8 cellular contexts compared by ENCODE assay signal in the genomic region with DNA sequence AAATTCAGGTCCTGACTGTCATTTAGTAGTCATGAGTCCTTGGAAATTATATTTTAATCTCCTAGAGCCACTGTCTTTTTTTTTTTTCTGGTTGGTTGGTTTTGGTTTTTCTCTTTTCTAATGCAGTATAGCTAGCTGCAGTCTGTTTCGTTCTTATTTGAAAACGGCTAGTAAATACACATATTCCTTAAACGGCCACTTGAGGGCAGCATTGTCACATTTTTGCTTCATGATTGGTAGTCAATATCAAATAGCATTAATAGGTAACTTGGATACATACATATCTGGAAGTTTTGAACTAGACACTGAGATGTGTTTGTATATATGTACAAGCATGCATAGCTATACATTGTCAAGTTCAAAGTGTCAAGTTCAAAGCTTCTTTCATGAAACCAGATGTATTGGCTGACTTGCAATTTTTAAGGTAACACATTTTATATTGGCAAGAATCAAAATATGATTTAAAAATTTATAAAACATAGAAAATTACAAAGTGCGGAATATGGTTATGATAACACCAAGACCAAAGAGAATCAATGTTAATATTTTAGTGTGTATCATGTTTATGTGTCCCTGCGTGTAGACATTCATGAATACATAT. TPM values are rescaled to one million over a fixed set of nuclear protein-coding genes. Genes with fewer than 3 reads are reported as not detected.
DNase-seq lines count a peak whose midpoint lies in the region; ATAC-seq and TF ChIP-seq lines count a peak whose summit lies in the region.

No MANE protein-coding gene starts in this region.

- CTCF ChIA-PET in BJ (lab: Yijun Ruan, JAX): interaction anchor here (0.6 to 1.1 kb wide), 5 partner anchors 8 to 1420 kb away, joined by 3 to 4 read pairs (median 3); no protein-coding TSS in a partner anchor

- POLR2A ChIA-PET in BJ (lab: Charles Lee): interaction anchor here (0.6 kb wide), 1 partner anchor 1146 kb away, joined by 11 read pairs; no protein-coding TSS in a partner anchor

- H3K36me3 ChIP-seq in BJ (ENCODE audit: control insufficient read depth, insufficient read depth, low read length): no peaks in the 10 kb centered on the region
- H3K36me3 ChIP-seq in GM23248 (ENCODE audit: low read depth): no peaks in the 10 kb centered on the region

- H3K4me2 ChIP-seq in GM23248 (ENCODE audit: unreplicated experiment): no peak overlapping the region

- H3K27me3 ChIP-seq in BJ (ENCODE audit: control insufficient read depth, insufficient read depth, low read length) (no peaks in the 10 kb centered on the region), GM23248 (replicated peaks; ENCODE audit: insufficient read depth) (no peaks in the 10 kb centered on the region)

- no peak overlapping the region for H3K4me3 ChIP-seq in BJ (ENCODE audit: low read depth, low read length)
- 0 out of 2 replicates have a peak overlapping the region, but pooled peaks have one; percentile 16 for H3K4me3 ChIP-seq in GM23248

- H2AFZ ChIP-seq in GM23248: peak overlapping the region; percentile 16; the same call in 1 of the 2 replicates

- peak; percentile 4 for DNase-seq in BJ (ENCODE audit: low read depth)
- DNase-seq in GM23248: peak; percentile 53
- peak; percentile 60 for DNase-seq in NCI-H2196 (lab: John Stamatoyannopoulos, UW; ENCODE audit: unreplicated experiment)
- peak; percentile 71 for DNase-seq in activated CD4-positive, alpha-beta T cell treated with anti-CD3 and anti-CD28 coated beads for 48 hours
- peak; percentile 47 for DNase-seq in fibroblast of gingiva (ENCODE audit: low read depth)
- DNase-seq in pons (ENCODE audit: low spot score): peak; percentile 85

- H3F3A ChIP-seq in GM23248 (ENCODE audit: insufficient read depth): no peaks in the 10 kb centered on the region

- H4K20me1 ChIP-seq in GM23248 (ENCODE audit: insufficient read depth): no peaks in the 10 kb centered on the region

- in situ Hi-C loops in GM23248 (cut with MboI): no loop called here

- WGBS in GM23248 (ENCODE audit: low coverage in 1 of 2, low lambda C conversion rate in 2 of 2, missing lambda C conversion rate in 2 of 2), 2 experiments: 14 to 21% methylated on average over 5 of the region's 5 CpGs

- H3K9ac ChIP-seq in GM23248: no peak overlapping the region

- no peaks in the 10 kb centered on the region for H3K79me2 ChIP-seq in GM23248 (ENCODE audit: insufficient read depth)

- no peak for ATAC-seq in HG02870 (IDR thresholded peaks at IDR 0.05; ENCODE audit: unreplicated experiment)
- ATAC-seq in GM21423 (IDR thresholded peaks at IDR 0.05; ENCODE audit: unreplicated experiment): no peak

- H3K4me1 ChIP-seq in GM23248 (ENCODE audit: insufficient read depth): no peaks in the 10 kb centered on the region; the same call in 1 of the 2 replicates

- peak; percentile 54 for TF ChIP-seq CTCF in BJ (IDR thresholded peaks at IDR 0.05; ENCODE audit: insufficient read depth, low read depth, low read length)

- H3K9me2 ChIP-seq in GM23248 (ENCODE audit: insufficient read depth): no peaks in the 10 kb centered on the region

- no peaks in the 10 kb centered on the region for H3K9me3 ChIP-seq in GM23248 (ENCODE audit: low read depth)

- H3K27ac ChIP-seq in GM23248: no peak overlapping the region

RNA-seq across cellular contexts. Expression of a gene that starts 22.5 kb away (rescaled TPM):
- polyA plus RNA-seq in BJ (2011; rRNA removed) (0.25 and 0.40 TPM in 2 replicates), GM23248 (2016; fragmentation: Nextera tagmentation; extraction: Ambion mirVana) (0.24 and 0.29 TPM in 2 replicates)
- polyA minus RNA-seq in BJ (2011; rRNA and poly(A)+ RNA removed): 0.57 TPM in 1 of 2 replicates, not detected in the other
- 0.22 and 0.25 TPM in 2 replicates for total RNA-seq in GM23248 (2014; rRNA removed; shearing (Covaris generic))

Comparison
In these comparisons a context has a peak if more than half of its experiments do, and no peak if none do; other contexts are left out.
1. DNase-seq: peak in every context shown above with its lines; median percentile 85 in pons; 71 in activated CD4-positive, alpha-beta T cell treated with anti-CD3 and anti-CD28 coated beads for 48 hours; 60 in NCI-H2196; 53 in GM23248; 47 in fibroblast of gingiva; 4 in BJ.